Comparison of ENCODE assay signal across 1 cellular context in the genomic region with DNA sequence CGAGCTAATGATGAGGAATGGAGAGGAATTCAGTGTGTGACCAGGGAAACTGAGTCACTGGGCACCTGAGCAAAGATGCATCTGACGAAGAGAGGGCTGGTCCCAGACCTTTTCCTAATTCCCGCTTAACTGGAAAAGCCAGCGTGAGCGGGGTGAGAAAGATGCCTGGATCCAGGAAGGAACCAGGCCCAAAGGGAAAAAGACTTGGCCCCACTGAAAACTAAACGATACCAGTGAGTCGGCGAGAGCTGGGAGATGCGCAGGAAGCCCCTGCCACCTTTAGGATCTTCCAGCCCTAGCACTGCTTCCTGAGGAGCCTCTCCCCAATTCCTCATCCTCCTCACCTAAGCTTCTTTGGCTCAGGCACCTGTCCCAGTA.
TF ChIP-seq lines count a peak whose summit lies in the region.

No MANE protein-coding gene starts in this region.

TF ChIP-seq in HepG2, 621 proteins besides CTCF, POLR2A, EP300 and RAD21:
- TF ChIP-seq KLF6 (CRISPR knock-in tag; IDR thresholded peaks at IDR 0.05) (no peak), HOXA9 (CRISPR knock-in tag; IDR thresholded peaks at IDR 0.05; ENCODE audit: borderline replicate concordance) (no peak), TEAD3 (CRISPR knock-in tag; optimal IDR thresholded peaks at IDR 0.05; ENCODE audit: borderline replicate concordance) (no peak), CCDC6 (CRISPR knock-in tag; IDR thresholded peaks at IDR 0.05) (no peak), KLF13 (CRISPR knock-in tag; IDR thresholded peaks at IDR 0.05) (no peak), PRMT3 (CRISPR knock-in tag; IDR thresholded peaks at IDR 0.05; ENCODE audit: borderline replicate concordance, low read depth) (no peak), ZNF501 (CRISPR knock-in tag; IDR thresholded peaks at IDR 0.05) (0 out of 2 replicates have a peak, but pooled peaks have one; percentile 4), GTF2F1 (IDR thresholded peaks at IDR 0.05; ENCODE audit: low read length) (no peak), ZNF30 (CRISPR knock-in tag; IDR thresholded peaks at IDR 0.05) (no peak), GATAD1 (CRISPR knock-in tag; IDR thresholded peaks at IDR 0.05) (no peak), ZNF749 (CRISPR knock-in tag; IDR thresholded peaks at IDR 0.05; ENCODE audit: borderline replicate concordance) (no peak)
- TF ChIP-seq, protein P1, sequence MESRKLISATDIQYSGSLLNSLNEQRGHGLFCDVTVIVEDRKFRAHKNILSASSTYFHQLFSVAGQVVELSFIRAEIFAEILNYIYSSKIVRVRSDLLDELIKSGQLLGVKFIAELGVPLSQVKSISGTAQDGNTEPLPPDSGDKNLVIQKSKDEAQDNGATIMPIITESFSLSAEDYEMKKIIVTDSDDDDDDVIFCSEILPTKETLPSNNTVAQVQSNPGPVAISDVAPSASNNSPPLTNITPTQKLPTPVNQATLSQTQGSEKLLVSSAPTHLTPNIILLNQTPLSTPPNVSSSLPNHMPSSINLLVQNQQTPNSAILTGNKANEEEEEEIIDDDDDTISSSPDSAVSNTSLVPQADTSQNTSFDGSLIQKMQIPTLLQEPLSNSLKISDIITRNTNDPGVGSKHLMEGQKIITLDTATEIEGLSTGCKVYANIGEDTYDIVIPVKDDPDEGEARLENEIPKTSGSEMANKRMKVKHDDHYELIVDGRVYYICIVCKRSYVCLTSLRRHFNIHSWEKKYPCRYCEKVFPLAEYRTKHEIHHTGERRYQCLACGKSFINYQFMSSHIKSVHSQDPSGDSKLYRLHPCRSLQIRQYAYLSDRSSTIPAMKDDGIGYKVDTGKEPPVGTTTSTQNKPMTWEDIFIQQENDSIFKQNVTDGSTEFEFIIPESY (CRISPR knock-in tag; IDR thresholded peaks at IDR 0.05), result peak; percentile 31; the same call in 1 of the 2 replicates
- TF ChIP-seq, protein P2, sequence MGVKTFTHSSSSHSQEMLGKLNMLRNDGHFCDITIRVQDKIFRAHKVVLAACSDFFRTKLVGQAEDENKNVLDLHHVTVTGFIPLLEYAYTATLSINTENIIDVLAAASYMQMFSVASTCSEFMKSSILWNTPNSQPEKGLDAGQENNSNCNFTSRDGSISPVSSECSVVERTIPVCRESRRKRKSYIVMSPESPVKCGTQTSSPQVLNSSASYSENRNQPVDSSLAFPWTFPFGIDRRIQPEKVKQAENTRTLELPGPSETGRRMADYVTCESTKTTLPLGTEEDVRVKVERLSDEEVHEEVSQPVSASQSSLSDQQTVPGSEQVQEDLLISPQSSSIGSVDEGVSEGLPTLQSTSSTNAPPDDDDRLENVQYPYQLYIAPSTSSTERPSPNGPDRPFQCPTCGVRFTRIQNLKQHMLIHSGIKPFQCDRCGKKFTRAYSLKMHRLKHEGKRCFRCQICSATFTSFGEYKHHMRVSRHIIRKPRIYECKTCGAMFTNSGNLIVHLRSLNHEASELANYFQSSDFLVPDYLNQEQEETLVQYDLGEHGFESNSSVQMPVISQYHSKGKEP (CRISPR knock-in tag; IDR thresholded peaks at IDR 0.05), result no peak
- TF ChIP-seq, protein P3, sequence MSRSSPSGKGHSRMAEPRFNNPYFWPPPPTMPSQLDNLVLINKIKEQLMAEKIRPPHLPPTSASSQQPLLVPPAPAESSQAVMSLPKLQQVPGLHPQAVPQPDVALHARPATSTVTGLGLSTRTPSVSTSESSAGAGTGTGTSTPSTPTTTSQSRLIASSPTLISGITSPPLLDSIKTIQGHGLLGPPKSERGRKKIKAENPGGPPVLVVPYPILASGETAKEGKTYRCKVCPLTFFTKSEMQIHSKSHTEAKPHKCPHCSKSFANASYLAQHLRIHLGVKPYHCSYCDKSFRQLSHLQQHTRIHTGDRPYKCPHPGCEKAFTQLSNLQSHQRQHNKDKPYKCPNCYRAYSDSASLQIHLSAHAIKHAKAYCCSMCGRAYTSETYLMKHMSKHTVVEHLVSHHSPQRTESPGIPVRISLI (CRISPR knock-in tag; IDR thresholded peaks at IDR 0.05; ENCODE audit: borderline replicate concordance), result no peak
TF ChIP-seq in HepG2: peak in this region for 2.
